In the genomic region with DNA sequence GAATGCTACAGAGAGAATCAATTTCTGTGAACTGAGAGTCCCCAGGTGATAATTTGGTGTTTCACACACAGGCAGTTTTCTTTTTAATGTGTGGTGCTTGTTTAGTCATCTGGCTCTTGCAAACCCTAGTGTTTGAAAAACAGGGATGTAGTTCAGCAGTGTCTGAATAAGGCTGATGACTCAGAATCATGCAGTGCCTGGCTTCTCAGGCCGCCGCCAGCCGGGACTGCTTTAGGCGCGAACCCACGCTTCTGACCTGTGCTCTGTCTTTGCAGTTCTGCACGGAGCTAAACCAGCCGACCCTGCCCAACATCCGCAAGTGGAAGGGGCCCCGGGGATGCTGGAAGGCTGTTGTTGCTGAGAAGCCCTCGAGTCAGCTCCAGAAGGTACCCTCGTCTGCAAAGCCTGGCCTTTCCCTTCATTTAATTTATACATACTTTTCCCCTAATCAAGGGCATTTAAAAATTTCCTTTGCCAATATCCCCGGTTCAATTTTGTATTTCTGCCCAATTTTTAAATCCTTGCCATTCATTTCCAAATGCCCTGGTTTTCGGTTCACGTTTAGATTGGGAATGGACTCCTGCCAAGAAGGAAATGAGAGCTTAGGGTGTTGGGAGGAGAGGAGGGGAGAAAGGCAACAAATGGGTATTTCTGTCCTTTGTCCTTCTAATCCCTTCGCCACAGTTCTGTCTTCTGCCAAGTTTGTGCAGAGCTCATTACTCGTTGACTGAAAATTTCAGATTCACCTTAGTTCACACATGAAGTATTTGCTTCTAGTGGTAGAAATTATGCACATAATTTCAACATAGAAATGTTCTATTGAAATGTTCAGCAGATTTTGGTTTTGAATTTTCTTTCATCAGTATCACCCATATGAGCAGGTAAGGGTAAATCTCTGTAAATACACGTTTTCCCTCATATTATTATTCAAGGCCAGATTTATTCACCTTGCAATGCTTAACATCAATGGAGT, we compare ENCODE assay signal across 9 cellular contexts.
A peak's percentile ranks its signal among the peaks of the same experiment; 100 is the strongest.
DNase-seq lines count a peak whose midpoint lies in the region; ATAC-seq and TF ChIP-seq lines count a peak whose summit lies in the region.
"Had no signal": no experiment of that assay in that cellular context is flagged by ENCODE, and none has a peak within 500 bp of the region (broad histone marks: within the 10 kb centered on the region; RNA-seq: fewer than 3 reads in every experiment).

No MANE protein-coding gene starts in this region.

- H3K27me3 Mint-ChIP-seq in naive thymus-derived CD4-positive, alpha-beta T cell, result peaks cover 0 to 9% (median 0%) of the 10 kb centered on the region in 5 donors

- DNase-seq in SIG-M5 treated with dmso at 0.1 percent for 504 hours (lab: John Stamatoyannopoulos, UW; ENCODE audit: unreplicated experiment) (peak; percentile 68), SIG-M5 (lab: John Stamatoyannopoulos, UW) (no peak), HT-29 (ENCODE audit: low spot score) (peak; percentile 81), SK-MEL-5 (ENCODE audit: low read depth, low spot score) (peak; percentile 89), fibroblast of pulmonary artery (ENCODE audit: low read depth) (peak; percentile 72)
- no peak for DNase-seq in naive thymus-derived CD4-positive, alpha-beta T cell
- DNase-seq in activated CD8-positive, alpha-beta memory T cell treated with anti-CD3 and anti-CD28 coated beads, Interleukin-2, amount 50 U/mL, for 48 hours, result no peak

- H3K9me3 ChIP-seq in naive thymus-derived CD4-positive, alpha-beta T cell (ENCODE audit: control insufficient read depth in 2 of 3, low read length in 3 of 3), result no peaks in the 10 kb centered on the region

- peak overlapping the region; percentile 20 for H3K4me3 ChIP-seq in fibroblast of pulmonary artery (replicated peaks; ENCODE audit: low read depth, low read length)
- no peak overlapping the region for H3K4me3 ChIP-seq in naive thymus-derived CD4-positive, alpha-beta T cell (ENCODE audit: low read length)

- H3K27ac Mint-ChIP-seq in naive thymus-derived CD4-positive, alpha-beta T cell, result peak overlapping the region in 1 of 9 donors; percentile 34

- peaks cover 21 to 39% (median 31%) of the 10 kb centered on the region in 7 donors for H3K4me1 Mint-ChIP-seq in naive thymus-derived CD4-positive, alpha-beta T cell

- no peaks in the 10 kb centered on the region for H3K9me3 Mint-ChIP-seq in naive thymus-derived CD4-positive, alpha-beta T cell

- no peak for TF ChIP-seq CTCF in fibroblast of pulmonary artery (IDR thresholded peaks at IDR 0.05; ENCODE audit: low read length, missing control alignments)

- H3K36me3 ChIP-seq in naive thymus-derived CD4-positive, alpha-beta T cell (ENCODE audit: control insufficient read depth in 2 of 3, insufficient read depth in 3 of 3, low read length in 3 of 3), result no peaks in the 10 kb centered on the region

- intact Hi-C loops in naive thymus-derived CD4-positive, alpha-beta T cell (cut with micrococcal nuclease), result loop anchor here in 1 of 2 donors (10.0 kb wide), 1 partner anchor 556 kb away; no protein-coding TSS in a partner anchor

- H3K27ac ChIP-seq in naive thymus-derived CD4-positive, alpha-beta T cell (ENCODE audit: low read depth, low read length), result no peak overlapping the region
- H3K27ac ChIP-seq: C4-2B had no signal

- H3K36me3 Mint-ChIP-seq in naive thymus-derived CD4-positive, alpha-beta T cell, result no peaks in the 10 kb centered on the region

- in situ Hi-C loops in SK-MEL-5 (cut with HindIII; ENCODE audit: low pct_unique_long_range_greater_than_20kb, low sequenced_read_pairs), result no loop called here

- H3K4me3 Mint-ChIP-seq in naive thymus-derived CD4-positive, alpha-beta T cell, result no peak overlapping the region

- POLR2A ChIA-PET in naive thymus-derived CD4-positive, alpha-beta T cell (lab: Charles Lee), result no interaction called here

- CTCF ChIA-PET in naive thymus-derived CD4-positive, alpha-beta T cell (lab: Charles Lee), result interaction anchor here (1.2 kb wide), 1 partner anchor 11 kb away, joined by 5 read pairs; no protein-coding TSS in a partner anchor

- ATAC-seq in naive thymus-derived CD4-positive, alpha-beta T cell, result peak; percentile 26
- ATAC-seq in HG03354 (IDR thresholded peaks at IDR 0.05; ENCODE audit: poor library complexity, severe bottlenecking, unreplicated experiment), result no peak

- H3K4me1 ChIP-seq in naive thymus-derived CD4-positive, alpha-beta T cell (ENCODE audit: control insufficient read depth in 2 of 2, insufficient read depth in 2 of 2, low read length in 2 of 2), result peaks cover 18 to 33% of the 10 kb centered on the region in 2 donors

- H3K27me3 ChIP-seq in naive thymus-derived CD4-positive, alpha-beta T cell (ENCODE audit: control insufficient read depth in 2 of 2, insufficient read depth in 2 of 2, low read length in 2 of 2), result no peaks in the 10 kb centered on the region

Comparison
In these comparisons a context has a peak if more than half of its experiments do, and no peak if none do; other contexts are left out.
1. DNase-seq: peak in SIG-M5 treated with dmso at 0.1 percent for 504 hours (single experiment), HT-29 (single experiment), SK-MEL-5 (single experiment) and fibroblast of pulmonary artery (single experiment); none in SIG-M5 (single experiment), naive thymus-derived CD4-positive, alpha-beta T cell (0 of 9) and activated CD8-positive, alpha-beta memory T cell treated with anti-CD3 and anti-CD28 coated beads, Interleukin-2, amount 50 U/mL, for 48 hours (single experiment).